29 cellular contexts compared by ENCODE assay signal in the genomic region with DNA sequence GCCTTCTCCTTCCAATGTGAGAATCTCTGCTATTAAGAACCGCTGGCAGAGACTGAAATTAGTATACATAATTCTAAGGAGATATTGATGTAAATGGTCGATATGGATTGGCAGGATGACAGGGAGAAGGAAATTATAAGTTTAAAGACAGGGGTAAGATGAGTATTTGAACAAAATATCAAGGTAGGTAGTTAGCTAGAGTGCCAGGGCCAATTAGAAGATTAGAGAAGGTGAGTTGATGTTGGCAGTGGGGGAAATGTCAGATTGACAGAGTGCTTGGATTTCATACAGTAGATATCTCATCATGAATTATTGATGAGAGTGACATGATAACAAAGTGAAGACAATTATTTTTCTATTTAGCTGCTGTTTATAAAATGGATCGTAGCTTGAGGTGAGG.
"Had no signal": no experiment of that assay in that cellular context is flagged by ENCODE, and none has a peak within 500 bp of the region (broad histone marks: within the 10 kb centered on the region; RNA-seq: fewer than 3 reads in every experiment).

No MANE protein-coding gene starts in this region.

- H3K36me3 ChIP-seq: colonic mucosa, gastrocnemius medialis had no signal

- H3K4me3 ChIP-seq: colonic mucosa, coronary artery, dorsolateral prefrontal cortex, esophagus muscularis mucosa, esophagus squamous epithelium, gastrocnemius medialis, gastroesophageal sphincter, heart left ventricle, heart right ventricle had no signal

- H3K9me3 ChIP-seq: colonic mucosa, esophagus muscularis mucosa, esophagus squamous epithelium, gastrocnemius medialis, gastroesophageal sphincter, heart left ventricle, heart right ventricle had no signal

- FAIRE-seq: colon, endometrium, endothelial cell of umbilical vein, frontal cortex had no signal

- H3K27me3 Mint-ChIP-seq: effector memory CD8-positive, alpha-beta T cell had no signal

- ATAC-seq: effector memory CD8-positive, alpha-beta T cell; esophagus mucosa; foreskin keratinocyte; gastrocnemius medialis; gastroesophageal sphincter; heart left ventricle; heart right ventricle had no signal

- DNase-seq: colonic mucosa; cortex of kidney; dermis blood vessel endothelial cell; dorsolateral prefrontal cortex; effector CD4-positive, alpha-beta T cell; effector CD8-positive, alpha-beta T cell; effector memory CD4-positive, alpha-beta T cell; effector memory CD8-positive, alpha-beta T cell; endodermal cell; erythroblast; esophagus squamous epithelium; foreskin fibroblast; foreskin keratinocyte; foreskin melanocyte; gastrocnemius medialis; glutamatergic neuron; head of caudate nucleus; heart left ventricle; heart right ventricle had no signal

- H3K27ac ChIP-seq: colonic mucosa, coronary artery, dorsolateral prefrontal cortex, epithelial cell of prostate, esophagus muscularis mucosa, esophagus squamous epithelium, foreskin keratinocyte, gastrocnemius medialis, gastroesophageal sphincter, heart left ventricle, heart right ventricle had no signal

- H3K4me3 Mint-ChIP-seq: dendritic cell treated with granulocyte-macrophage colony-stimulating factor and Interleukin-4, amounts not matched to agents 40 ng/mL and 50 ng/mL, for 4 days; effector memory CD8-positive, alpha-beta T cell; endodermal cell had no signal

- H3K27me3 ChIP-seq: colonic mucosa, dorsolateral prefrontal cortex, esophagus muscularis mucosa, esophagus squamous epithelium, foreskin keratinocyte, gastrocnemius medialis, gastroesophageal sphincter, heart left ventricle, heart right ventricle had no signal

- H3K9me3 Mint-ChIP-seq: dendritic cell treated with granulocyte-macrophage colony-stimulating factor and Interleukin-4, amounts not matched to agents 40 ng/mL and 50 ng/mL, for 4 days; effector memory CD8-positive, alpha-beta T cell; endodermal cell had no signal

- H3K27ac Mint-ChIP-seq: dendritic cell treated with granulocyte-macrophage colony-stimulating factor and Interleukin-4, amounts not matched to agents 40 ng/mL and 50 ng/mL, for 4 days; endodermal cell had no signal
